In the genomic region with DNA sequence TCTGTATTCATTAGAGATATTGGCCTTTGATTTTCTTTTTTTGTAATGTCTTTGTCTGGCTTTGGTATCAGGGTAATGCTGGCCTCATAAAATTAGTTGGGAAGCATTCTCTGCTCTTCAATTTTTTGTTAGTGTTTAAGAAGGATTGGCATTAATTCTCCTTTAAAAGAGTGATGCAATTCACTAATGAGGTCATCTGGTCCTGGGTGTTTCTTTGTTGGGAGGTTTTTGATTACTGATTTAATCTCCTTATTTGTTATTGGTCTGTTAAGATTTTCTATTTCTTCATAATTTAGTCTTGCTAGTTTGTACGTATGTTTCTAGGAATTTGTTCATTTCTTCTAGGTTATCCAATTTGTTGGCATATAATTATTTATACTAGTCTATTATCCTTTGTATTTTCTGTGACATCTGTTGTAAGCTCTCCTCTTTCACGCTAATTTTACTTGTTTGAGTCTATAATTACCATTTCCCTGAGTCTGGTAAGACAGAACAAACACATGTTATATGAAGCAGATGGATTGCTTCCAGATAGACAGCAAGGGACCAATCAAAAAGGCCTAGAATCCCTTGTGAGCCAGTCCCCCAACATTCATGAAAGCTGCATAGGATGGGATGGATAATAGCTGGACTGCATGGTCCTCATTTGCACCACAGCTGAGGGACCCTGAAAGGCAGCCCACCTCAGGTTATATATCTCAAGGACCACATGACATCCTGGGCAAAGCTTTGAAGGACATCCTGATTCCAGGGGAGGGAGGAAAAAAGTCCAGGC, we compare ENCODE assay signal across 17 cellular contexts. TPM values are rescaled to one million over a fixed set of nuclear protein-coding genes. Genes with fewer than 3 reads are reported as not detected.
A peak's percentile ranks its signal among the peaks of the same experiment; 100 is the strongest.
DNase-seq lines count a peak whose midpoint lies in the region; ATAC-seq, FAIRE-seq and TF ChIP-seq lines count a peak whose summit lies in the region.
"Had no signal": no experiment of that assay in that cellular context is flagged by ENCODE, and none has a peak within 500 bp of the region (broad histone marks: within the 10 kb centered on the region; RNA-seq: fewer than 3 reads in every experiment).

No MANE protein-coding gene starts in this region.

- no peak for TF ChIP-seq EP300 in K562 (IDR thresholded peaks at IDR 0.05; ENCODE audit: low read length)

- no peak overlapping the region for H3K23ac ChIP-seq in IMR-90 (ENCODE audit: low read depth, low read length)

- no peak overlapping the region for H3K9ac ChIP-seq in IMR-90 (ENCODE audit: low read depth, low read length)
- H3K9ac ChIP-seq in K562 (ENCODE audit: insufficient read depth in 1 of 2, low read depth in 2 of 2, low read length in 2 of 2) = no peak overlapping the region
- H3K9ac ChIP-seq: BLaER1 had no signal

- DNase-seq in DMS 273 (lab: John Stamatoyannopoulos, UW; ENCODE audit: unreplicated experiment) = peak; percentile 65
- no peak for DNase-seq in IMR-90
- peak; percentile 20 for DNase-seq in NCI-H2081 treated with DMSO at 0.1 percent for 48 hours (lab: John Stamatoyannopoulos, UW)
- no peak for DNase-seq in K562 (ENCODE audit: extremely low read depth in 1 of 4, low spot score in 3 of 4)
- DNase-seq in Ammon's horn (ENCODE audit: low spot score) = no peak
- DNase-seq in H7 = no peak
- no peak for DNase-seq in right cardiac atrium
- DNase-seq: CD8-positive, alpha-beta memory T cell; EL; H9; MV-4-11; NCI-H2107; NCI-H526 treated with DMSO at 0.1 percent for 48 hours; Right ventricle myocardium superior had no signal

- H2AK9ac ChIP-seq in IMR-90 (replicated peaks; ENCODE audit: low read depth, low read length, poor library complexity) = no peak overlapping the region

- no peak overlapping the region for H2BK15ac ChIP-seq in IMR-90 (ENCODE audit: low read depth, low read length)

- no peak overlapping the region for H3K4ac ChIP-seq in IMR-90 (ENCODE audit: low read depth, low read length)

- no peaks in the 10 kb centered on the region for H3K79me2 ChIP-seq in K562 (ENCODE audit: control insufficient read depth, insufficient read depth, low read length)

- no peak overlapping the region for H4K5ac ChIP-seq in IMR-90 (ENCODE audit: low read depth, low read length)

- no peak overlapping the region for H3K14ac ChIP-seq in IMR-90 (replicated peaks; ENCODE audit: low read depth, low read length)

- H3K27me3 ChIP-seq in IMR-90 (ENCODE audit: control insufficient read depth, insufficient read depth, low read length) (peaks cover 11% of the 10 kb centered on the region), K562 (ENCODE audit: control insufficient read depth in 2 of 2, insufficient read depth in 2 of 2, low read length in 2 of 2) (peaks cover 0 to 10% of the 10 kb centered on the region in 2 experiments; a peak in 1 of 5 replicates), H7 (ENCODE audit: control insufficient read depth, insufficient read depth, low read length) (no peaks in the 10 kb centered on the region), right cardiac atrium (ENCODE audit: control insufficient read depth, insufficient read depth) (no peaks in the 10 kb centered on the region)
- H3K27me3 ChIP-seq: BLaER1 had no signal

- peaks cover 2% of the 10 kb centered on the region; the same call in 1 of the 2 replicates for H3K9me3 ChIP-seq in IMR-90 (ENCODE audit: control insufficient read depth, insufficient read depth, low read length)
- no peaks in the 10 kb centered on the region for H3K9me3 ChIP-seq in K562 (replicated peaks; ENCODE audit: control insufficient read depth, insufficient read depth, low read depth, low read length)
- no peaks in the 10 kb centered on the region for H3K9me3 ChIP-seq in right cardiac atrium (ENCODE audit: control insufficient read depth, low read length)
- H3K9me3 ChIP-seq: BLaER1 had no signal

- WGBS in IMR-90 (ENCODE audit: extremely low coverage in 2 of 2, insufficient read length in 1 of 2), 2 experiments = no CpG with 5 or more reads among the region's 2 CpGs
- whole genome bisulfite sequencing in K562 (ENCODE audit: insufficient coverage, low coverage, missing lambda C conversion rate) = 3% methylated on average over 2 of the region's 2 CpGs
- WGBS in right cardiac atrium = 70% methylated on average over 2 of the region's 2 CpGs

- intact Hi-C loops in IMR-90 (cut with micrococcal nuclease) = no loop called here
- intact Hi-C loops in K562 (cut with micrococcal nuclease) = no loop called here
- intact Hi-C loops in right cardiac atrium (cut with DNase I) = no loop called here

- H2BK120ac ChIP-seq in IMR-90 (ENCODE audit: low read depth, low read length) = no peak overlapping the region

- H3K4me1 ChIP-seq in IMR-90 (ENCODE audit: control insufficient read depth, insufficient read depth, low read length) = no peaks in the 10 kb centered on the region
- H3K4me1 ChIP-seq in K562 (replicated peaks in 1 of 2; ENCODE audit: control insufficient read depth in 2 of 2, insufficient read depth in 2 of 2, low read length in 2 of 2) = no peaks in the 10 kb centered on the region
- no peaks in the 10 kb centered on the region for H3K4me1 ChIP-seq in right cardiac atrium (ENCODE audit: control insufficient read depth, insufficient read depth, low read length)
- H3K4me1 ChIP-seq: BLaER1 had no signal

- H3K9me1 ChIP-seq in IMR-90 (ENCODE audit: insufficient read depth, low read length) = no peaks in the 10 kb centered on the region
- no peaks in the 10 kb centered on the region for H3K9me1 ChIP-seq in K562 (ENCODE audit: control insufficient read depth, insufficient read depth, low read length)

- H3K79me1 ChIP-seq in IMR-90 (ENCODE audit: low read depth in 1 of 2, low read length in 2 of 2) = no peaks in the 10 kb centered on the region

- TF ChIP-seq RAD21 in IMR-90 (IDR thresholded peaks at IDR 0.05; ENCODE audit: low read length) (no peak), K562 (CRISPR knock-in tag; conservative IDR thresholded peaks at IDR 0.05 in 1 of 2, IDR thresholded peaks at IDR 0.05 in 1 of 2) (no peak)

- dilution Hi-C loops in IMR-90 (cut with HindIII; ENCODE audit: low sequenced_read_pairs, unreplicated experiment) = no loop called here

- in situ Hi-C loops in IMR-90 (cut with MboI; ENCODE audit: low sequenced_read_pairs) = no loop called here
- in situ Hi-C loops in K562 (cut with MboI) = no loop called here

- POLR2A ChIA-PET in IMR-90 (lab: Charles Lee; ENCODE audit: unreplicated experiment) = no interaction called here
- POLR2A ChIA-PET in K562 (lab: Yijun Ruan, JAX) = no interaction called here

- no peak overlapping the region for H4K91ac ChIP-seq in IMR-90 (ENCODE audit: insufficient read depth, low read depth, low read length)

- no peak overlapping the region for H2AK5ac ChIP-seq in IMR-90 (ENCODE audit: low read depth, low read length)

- H3K4me2 ChIP-seq in IMR-90 (ENCODE audit: low read depth, low read length) (no peak overlapping the region), K562 (ENCODE audit: insufficient read depth, low read length) (no peak overlapping the region)
- H3K4me2 ChIP-seq: BLaER1 had no signal

- H3K36me3 ChIP-seq in IMR-90 (ENCODE audit: control insufficient read depth, insufficient read depth, low read length) (no peaks in the 10 kb centered on the region), K562 (ENCODE audit: control insufficient read depth, insufficient read depth, low read length) (no peaks in the 10 kb centered on the region), H7 (replicated peaks; ENCODE audit: control insufficient read depth, insufficient read depth, low read length) (no peaks in the 10 kb centered on the region)
- H3K36me3 ChIP-seq: BLaER1 had no signal

- no peak for TF ChIP-seq POLR2A in IMR-90 (IDR thresholded peaks at IDR 0.05; ENCODE audit: low read depth, low read length)
- no peak for TF ChIP-seq POLR2A in K562 (conservative IDR thresholded peaks at IDR 0.05)

- H3K4me3 ChIP-seq in IMR-90 (ENCODE audit: insufficient read depth, low read depth, low read length) = no peak overlapping the region
- H3K4me3 ChIP-seq in K562 = no peak overlapping the region
- H3K4me3 ChIP-seq in H7 (ENCODE audit: insufficient read depth, low read depth, low read length) = no peak overlapping the region
- no peak overlapping the region for H3K4me3 ChIP-seq in right cardiac atrium (ENCODE audit: low read length)
- H3K4me3 ChIP-seq: BLaER1 had no signal

- H4K8ac ChIP-seq in IMR-90 (ENCODE audit: low read depth in 2 of 2, low read length in 2 of 2) = no peak overlapping the region

- no peak overlapping the region for H3K56ac ChIP-seq in IMR-90 (ENCODE audit: extremely low read depth, insufficient read depth, low read length)

- H2AFZ ChIP-seq in IMR-90 (replicated peaks; ENCODE audit: low read length, poor library complexity) (no peak overlapping the region), K562 (ENCODE audit: low read depth, low read length) (no peak overlapping the region)

- H4K20me1 ChIP-seq in IMR-90 (ENCODE audit: insufficient read depth, low read length) (no peaks in the 10 kb centered on the region), K562 (replicated peaks; ENCODE audit: control insufficient read depth, insufficient read depth, low read length) (no peaks in the 10 kb centered on the region)
- H4K20me1 ChIP-seq: BLaER1 had no signal

- TF ChIP-seq CTCF in IMR-90 (conservative IDR thresholded peaks at IDR 0.05; ENCODE audit: low read depth, low read length) (no peak), K562 (IDR thresholded peaks at IDR 0.05 in 2 of 3, conservative IDR thresholded peaks at IDR 0.05 in 1 of 3; ENCODE audit: insufficient read depth in 2 of 3, low read depth in 1 of 3, low read length in 3 of 3) (no peak)

- no peak for FAIRE-seq in K562 (lab: Jason Lieb, UNC)

- H2BK20ac ChIP-seq in IMR-90 (ENCODE audit: low read depth, low read length) = no peak overlapping the region

- BruUV-seq in IMR-90 (replicated peaks; lab: Mats Ljungman, UMichigan) (no TSS peak), K562 (replicated peaks; lab: Mats Ljungman, UMichigan) (no TSS peak)

- no peak for ATAC-seq in IMR-90 (ENCODE audit: low read depth)
- no peak for ATAC-seq in K562
- no peak for ATAC-seq in right cardiac atrium
- ATAC-seq: Panc1, SK-N-SH treated with all-trans-retinoic acid at 6 μM for 48 hours had no signal

- CTCF ChIA-PET in IMR-90 (lab: Yijun Ruan, JAX) (no interaction called here), K562 (lab: Yijun Ruan, JAX; ENCODE audit: low intra/inter-chr PET ratio) (no interaction called here)

- no peak overlapping the region for H3K18ac ChIP-seq in IMR-90 (ENCODE audit: low read depth, low read length)

- H2BK5ac ChIP-seq in IMR-90 (ENCODE audit: low read depth, low read length, poor library complexity, severe bottlenecking) = no peak overlapping the region

- H3K27ac ChIP-seq in IMR-90 (ENCODE audit: insufficient read depth, low read length) = no peak overlapping the region
- H3K27ac ChIP-seq in K562 (ENCODE audit: extremely low read depth, low read depth, low read length) = no peak overlapping the region
- H3K27ac ChIP-seq in right cardiac atrium (ENCODE audit: low read length) = no peak overlapping the region
- H3K27ac ChIP-seq: BLaER1 had no signal

RNA-seq across cellular contexts. Expression of gene MTPAP, which starts 54.4 kb away (rescaled TPM):
- total RNA-seq in IMR-90 (2012; rRNA removed) = 21.0 and 23.3 TPM in 2 replicates
- 5.2 and 7.8 TPM in 2 replicates for polyA plus RNA-seq in IMR-90 (2012; rRNA removed)
- polyA plus RNA-seq in IMR-90 (2012; cell fraction: cytosol; rRNA removed) = 0.84 and 1.1 TPM in 2 replicates
- 1.1 and 8.7 TPM in 2 replicates for polyA plus RNA-seq in IMR-90 (2012; cell fraction: nucleus; rRNA removed; ENCODE audit: low replicate concordance)
- total RNA-seq in K562 (2011; cell fraction: chromatin; rRNA removed; ENCODE audit: low replicate concordance) = 36.5 and 101 TPM in 2 replicates
- total RNA-seq in K562 (2011; cell fraction: nucleolus; rRNA removed) = 15.0 and 17.2 TPM in 2 replicates
- 32.3 and 33.9 TPM in 2 replicates for total RNA-seq in K562 (2011; cell fraction: nucleoplasm; rRNA removed)
- 11.8 and 12.0 TPM in 2 replicates for total RNA-seq in K562 (2014; rRNA removed)
- 31.6 and 36.4 TPM in 2 replicates for total RNA-seq in K562 (2014; rRNA removed; fragmentation: Illumina TruSeq; extraction: Trizol)
- total RNA-seq in K562 (2015; rRNA removed; fragmentation: Illumina TruSeq; extraction: Trizol) = 20.6 and 22.6 TPM in 2 replicates
- 36.9 and 37.8 TPM in 2 replicates for total RNA-seq in K562 (2021)
- polyA plus RNA-seq in K562 (2011; rRNA removed) = 20.0 and 21.8 TPM in 2 replicates
- 4.1 and 7.3 TPM in 2 replicates for polyA plus RNA-seq in K562 (2011; cell fraction: cytosol; rRNA removed)
- 10.9 and 17.6 TPM in 2 replicates for polyA plus RNA-seq in K562 (2011; cell fraction: nucleus; rRNA removed)
- polyA plus RNA-seq in K562 (2012) = 12.8 and 16.3 TPM in 2 replicates
- 26.9 and 28.9 TPM in 2 replicates for polyA plus RNA-seq in K562 (2014; fragmentation: Illumina TruSeq; extraction: Trizol)
- polyA plus RNA-seq in K562 (2014; fragmentation: Nextera tagmentation; extraction: Ambion mirVana) = 10 to 100 TPM; 48.0 to 67.6 TPM
- 15.1 and 16.2 TPM in 2 replicates for polyA plus RNA-seq in K562 (2014; rRNA removed)
- polyA minus RNA-seq in K562 (2011; rRNA and poly(A)+ RNA removed) = 19.8 and 28.5 TPM in 2 replicates
- polyA minus RNA-seq in K562 (2011; cell fraction: cytosol; rRNA and poly(A)+ RNA removed) = 6.2 and 11.0 TPM in 2 replicates
- polyA minus RNA-seq in K562 (2011; cell fraction: nucleus; rRNA and poly(A)+ RNA removed) = 5.7 and 19.2 TPM in 2 replicates
- total RNA-seq in H7 (2014; rRNA removed; shearing (Covaris generic)) = 25.1 and 27.1 TPM in 2 replicates
- total RNA-seq in right cardiac atrium = 10 to 100 TPM; 22.4 to 30.8 (median 25.7) TPM
- polyA plus RNA-seq in right cardiac atrium = 9.1 TPM

Comparison
In these comparisons a context has a peak if more than half of its experiments do, and no peak if none do; other contexts are left out.
1. DNase-seq: peak in DMS 273 (single experiment) and NCI-H2081 treated with DMSO at 0.1 percent for 48 hours (single experiment); none in IMR-90 (single experiment), K562 (0 of 4), Ammon's horn (single experiment), H7 (single experiment) and right cardiac atrium (0 of 3).